ENCODE assay signal across 8 cellular contexts in the genomic region with DNA sequence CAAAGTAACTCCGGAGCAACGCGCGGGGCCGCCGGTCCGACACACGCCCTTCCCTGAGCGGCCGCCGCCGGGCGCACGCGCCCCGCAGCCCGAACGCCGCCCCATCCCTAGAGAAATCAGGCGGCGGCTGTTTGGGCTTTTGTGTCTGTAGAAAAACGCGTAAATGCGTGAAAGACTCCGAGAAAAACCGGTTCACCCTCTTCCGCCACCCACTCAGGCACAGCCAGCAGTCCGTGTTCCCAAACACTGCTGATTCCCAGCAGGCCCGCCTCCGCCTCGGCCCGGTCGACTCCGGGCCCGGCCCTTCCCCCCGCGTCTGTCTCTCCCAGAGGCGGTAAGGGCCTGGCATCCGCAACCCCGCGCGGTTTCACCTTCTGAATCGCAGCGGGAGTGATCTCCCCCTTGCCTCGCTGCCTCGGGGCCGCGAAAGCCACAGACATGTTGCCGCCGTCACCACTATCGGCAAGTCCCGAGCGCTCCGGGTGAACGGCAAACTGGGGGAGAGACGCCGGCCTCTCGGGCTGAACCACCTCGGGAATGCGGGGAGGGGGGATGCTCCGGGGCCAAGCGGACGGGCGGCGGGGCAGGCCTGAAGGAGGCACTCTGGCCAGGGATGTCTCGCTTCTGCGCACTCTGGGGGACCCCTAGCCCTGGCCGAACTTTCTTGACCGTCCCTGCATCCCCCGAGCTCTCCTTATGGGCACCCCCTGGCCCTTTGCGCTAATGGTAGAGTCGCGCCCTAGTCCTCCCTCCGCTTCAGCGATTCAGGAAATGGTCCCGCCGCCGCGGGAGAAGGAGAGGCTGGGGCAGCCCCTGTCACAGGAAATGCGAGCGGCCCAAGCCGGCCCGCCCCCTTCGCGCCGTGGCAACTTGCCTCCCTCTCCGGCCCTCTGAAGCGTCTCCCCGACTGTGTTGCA. TPM values are rescaled to one million over a fixed set of nuclear protein-coding genes. Genes with fewer than 3 reads are reported as not detected.
DNase-seq lines count a peak whose midpoint lies in the region; ATAC-seq and TF ChIP-seq lines count a peak whose summit lies in the region.

A gene with protein sequence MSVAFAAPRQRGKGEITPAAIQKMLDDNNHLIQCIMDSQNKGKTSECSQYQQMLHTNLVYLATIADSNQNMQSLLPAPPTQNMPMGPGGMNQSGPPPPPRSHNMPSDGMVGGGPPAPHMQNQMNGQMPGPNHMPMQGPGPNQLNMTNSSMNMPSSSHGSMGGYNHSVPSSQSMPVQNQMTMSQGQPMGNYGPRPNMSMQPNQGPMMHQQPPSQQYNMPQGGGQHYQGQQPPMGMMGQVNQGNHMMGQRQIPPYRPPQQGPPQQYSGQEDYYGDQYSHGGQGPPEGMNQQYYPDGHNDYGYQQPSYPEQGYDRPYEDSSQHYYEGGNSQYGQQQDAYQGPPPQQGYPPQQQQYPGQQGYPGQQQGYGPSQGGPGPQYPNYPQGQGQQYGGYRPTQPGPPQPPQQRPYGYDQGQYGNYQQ (minus strand): TSS at position 484 of the 917 bp plus-strand sequence. CDS start 44 bp downstream, at position 440.

- ATAC-seq in GM19351 (IDR thresholded peaks at IDR 0.05; ENCODE audit: unreplicated experiment) (peak; percentile 72), HG03521 (IDR thresholded peaks at IDR 0.05; ENCODE audit: unreplicated experiment) (peak; percentile 75)

- no peak for TF ChIP-seq RAD21 in liver (IDR thresholded peaks at IDR 0.05)

- H3K36me3 ChIP-seq in liver (ENCODE audit: control insufficient read depth in 4 of 4, insufficient read depth in 3 of 4, low read depth in 1 of 4, low read length in 3 of 4): peaks cover 2 to 14% (median 6%) of the 10 kb centered on the region in 4 donors

- H3K27ac ChIP-seq in liver (ENCODE audit: low read depth in 1 of 2, low read length in 2 of 2): peak within 1 kb of the TSS; percentile 88 to 98

- H3K27me3 ChIP-seq in liver (ENCODE audit: control insufficient read depth in 4 of 4, insufficient read depth in 4 of 4, low read length in 3 of 4): no peaks in the 10 kb centered on the region

- peaks cover 0 to 18% (median 14%) of the 10 kb centered on the region in 4 donors for H3K4me1 ChIP-seq in liver (ENCODE audit: control insufficient read depth in 4 of 4, insufficient read depth in 4 of 4, low read length in 3 of 4)

- H3K4me3 ChIP-seq in liver (ENCODE audit: low read depth in 1 of 3, low read length in 3 of 3): peak within 1 kb of the TSS; percentile 85 to 94 (median 87)

- WGBS in liver: under 1% methylated on average over 89 of the region's 89 CpGs

- H3K9ac ChIP-seq in liver (ENCODE audit: low read depth in 1 of 2, low read length in 2 of 2): peak within 1 kb of the TSS; percentile 58 to 69

- TF ChIP-seq CTCF in liver (IDR thresholded peaks at IDR 0.05; ENCODE audit: low read depth, low read length, missing input control): no peak

- no peaks in the 10 kb centered on the region for H3K9me3 ChIP-seq in liver (ENCODE audit: control insufficient read depth in 4 of 4, low read length in 3 of 4)

- DNase-seq in C1 segment of cervical spinal cord (lab: John Stamatoyannopoulos, UW): peak; percentile 46 to 100 (median 94)
- DNase-seq in NCI-H748 (lab: John Stamatoyannopoulos, UW; ENCODE audit: unreplicated experiment): peak; percentile 96
- peak; percentile 90 to 92 for DNase-seq in activated CD4-positive, alpha-beta T cell treated with anti-CD3 and anti-CD28 coated beads, Interleukin-2, amount 50 U/mL, for 48 hours
- DNase-seq in dermis microvascular lymphatic vessel endothelial cell (ENCODE audit: low read depth in 2 of 2): peak; percentile 73 to 94
- DNase-seq in stimulated activated CD4-positive, alpha-beta T cell treated with anti-CD3 and anti-CD28 coated beads, Interleukin-4, amount 100 ng/mL, for 24 hours: peak; percentile 90

TF ChIP-seq in liver, 16 proteins besides CTCF, POLR2A, EP300 and RAD21:
- TF ChIP-seq FOXA2 (IDR thresholded peaks at IDR 0.05) (no peak), ZBTB33 (IDR thresholded peaks at IDR 0.05) (peak; percentile 36), HNF4G (IDR thresholded peaks at IDR 0.05) (no peak), JUND (IDR thresholded peaks at IDR 0.05) (peak in 1 of 2 donors; percentile 4), EGR1 (IDR thresholded peaks at IDR 0.05; ENCODE audit: low read depth in 2 of 2) (peak; percentile 27 to 64), YY1 (IDR thresholded peaks at IDR 0.05) (peak; percentile 90), HNF4A (conservative IDR thresholded peaks at IDR 0.05) (no peak), SP1 (IDR thresholded peaks at IDR 0.05) (no peak), ATF3 (IDR thresholded peaks at IDR 0.05) (no peak), TAF1 (conservative IDR thresholded peaks at IDR 0.05) (peak; percentile 83), MAX (IDR thresholded peaks at IDR 0.05) (no peak), GABPA (IDR thresholded peaks at IDR 0.05 in 1 of 2, conservative IDR thresholded peaks at IDR 0.05 in 1 of 2) (peak in 1 of 2 donors; percentile 78), RXRA (IDR thresholded peaks at IDR 0.05) (no peak), NR2F2 (IDR thresholded peaks at IDR 0.05) (no peak), FOXA1 (IDR thresholded peaks at IDR 0.05) (no peak)
- TF ChIP-seq, protein P1, sequence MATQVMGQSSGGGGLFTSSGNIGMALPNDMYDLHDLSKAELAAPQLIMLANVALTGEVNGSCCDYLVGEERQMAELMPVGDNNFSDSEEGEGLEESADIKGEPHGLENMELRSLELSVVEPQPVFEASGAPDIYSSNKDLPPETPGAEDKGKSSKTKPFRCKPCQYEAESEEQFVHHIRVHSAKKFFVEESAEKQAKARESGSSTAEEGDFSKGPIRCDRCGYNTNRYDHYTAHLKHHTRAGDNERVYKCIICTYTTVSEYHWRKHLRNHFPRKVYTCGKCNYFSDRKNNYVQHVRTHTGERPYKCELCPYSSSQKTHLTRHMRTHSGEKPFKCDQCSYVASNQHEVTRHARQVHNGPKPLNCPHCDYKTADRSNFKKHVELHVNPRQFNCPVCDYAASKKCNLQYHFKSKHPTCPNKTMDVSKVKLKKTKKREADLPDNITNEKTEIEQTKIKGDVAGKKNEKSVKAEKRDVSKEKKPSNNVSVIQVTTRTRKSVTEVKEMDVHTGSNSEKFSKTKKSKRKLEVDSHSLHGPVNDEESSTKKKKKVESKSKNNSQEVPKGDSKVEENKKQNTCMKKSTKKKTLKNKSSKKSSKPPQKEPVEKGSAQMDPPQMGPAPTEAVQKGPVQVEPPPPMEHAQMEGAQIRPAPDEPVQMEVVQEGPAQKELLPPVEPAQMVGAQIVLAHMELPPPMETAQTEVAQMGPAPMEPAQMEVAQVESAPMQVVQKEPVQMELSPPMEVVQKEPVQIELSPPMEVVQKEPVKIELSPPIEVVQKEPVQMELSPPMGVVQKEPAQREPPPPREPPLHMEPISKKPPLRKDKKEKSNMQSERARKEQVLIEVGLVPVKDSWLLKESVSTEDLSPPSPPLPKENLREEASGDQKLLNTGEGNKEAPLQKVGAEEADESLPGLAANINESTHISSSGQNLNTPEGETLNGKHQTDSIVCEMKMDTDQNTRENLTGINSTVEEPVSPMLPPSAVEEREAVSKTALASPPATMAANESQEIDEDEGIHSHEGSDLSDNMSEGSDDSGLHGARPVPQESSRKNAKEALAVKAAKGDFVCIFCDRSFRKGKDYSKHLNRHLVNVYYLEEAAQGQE (IDR thresholded peaks at IDR 0.05): peak; percentile 5

RNA-seq across cellular contexts. Expression of the gene that starts here (rescaled TPM):
- 50.5 and 69.2 TPM in 2 replicates for total RNA-seq in dermis microvascular lymphatic vessel endothelial cell
- 10 to 100 TPM; 43.7 to 74.7 TPM for total RNA-seq in liver
- 10 to 100 TPM; 16.3 to 25.4 TPM for polyA plus RNA-seq in liver

Comparison
In these comparisons a context has a peak if more than half of its experiments do, and no peak if none do; other contexts are left out.
1. Peak in every context shown above with its lines: DNase-seq, ATAC-seq, H3K4me3 ChIP-seq and H3K27ac ChIP-seq.